In genomic region chr1:220806408-220806807, GRCh38 we compare ENCODE assay signal across 33 cellular contexts. TPM values are rescaled to one million over a fixed set of nuclear protein-coding genes. Genes with fewer than 3 reads are reported as not detected.
"Had no signal": no experiment of that assay in that cellular context is flagged by ENCODE, and none has a peak within 500 bp of the region (broad histone marks: within the 10 kb centered on the region; RNA-seq: fewer than 3 reads in every experiment).

No MANE protein-coding gene starts in this region.

- H3K4me3 Mint-ChIP-seq: activated CD4-positive, alpha-beta memory T cell treated with anti-CD3 and anti-CD28 coated beads, Interleukin-2, amount 10 ng/mL, durations not matched to agents 7 days and 5 days; activated CD4-positive, alpha-beta T cell treated with anti-CD3 and anti-CD28 coated beads for 36 hours; activated CD4-positive, alpha-beta T cell treated with anti-CD3 and anti-CD28 coated beads, Interleukin-2, amount 10 ng/mL, durations not matched to agents 7 days and 5 days; activated naive CD4-positive, alpha-beta T cell treated with anti-CD3 and anti-CD28 coated beads for 36 hours; activated naive CD4-positive, alpha-beta T cell treated with anti-CD3 and anti-CD28 coated beads, Interleukin-2, amount 50 U/mL, for 24 hours; activated naive CD8-positive, alpha-beta T cell treated with anti-CD3 and anti-CD28 coated beads for 36 hours; activated naive CD8-positive, alpha-beta T cell treated with anti-CD3 and anti-CD28 coated beads, Interleukin-2, amount 50 U/mL, for 24 hours; activated T-helper 1 cell treated with anti-CD3 and anti-CD28 coated beads, Interleukin-12 subunit alpha, Interleukin-12 subunit beta, Interleukin-2, Interleukin-4 antibody, amounts not matched to agents 30 ng/mL and 10 ng/mL and 1 ng/mL, durations not matched to agents 14 hours and 24 hours and 36 hours; dendritic cell treated with granulocyte-macrophage colony-stimulating factor and Interleukin-4, amounts not matched to agents 40 ng/mL and 50 ng/mL, for 4 days; endodermal cell; T-helper 17 cell; T-helper 2 cell treated with Interferon-gamma antibody and Interleukin-4, amounts not matched to agents 5 μg/mL and 100 μg/mL, for 36 hours had no signal

- H3K27me3 Mint-ChIP-seq: activated CD4-positive, alpha-beta T cell treated with anti-CD3 and anti-CD28 coated beads, Interleukin-2, amount 10 ng/mL, durations not matched to agents 7 days and 5 days; dendritic cell treated with granulocyte-macrophage colony-stimulating factor and Interleukin-4, amounts not matched to agents 40 ng/mL and 50 ng/mL, for 4 days had no signal

- H3K4me1 ChIP-seq: adrenal gland had no signal

- H3K4me1 Mint-ChIP-seq: activated naive CD8-positive, alpha-beta T cell treated with anti-CD3 and anti-CD28 coated beads, Interleukin-2, amount 50 U/mL, for 24 hours had no signal

- H3K27me3 ChIP-seq: adrenal gland, body of pancreas, dorsolateral prefrontal cortex had no signal

- DNase-seq: activated CD4-positive, alpha-beta memory T cell treated with anti-CD3 and anti-CD28 coated beads, Interleukin-2, amount 10 ng/mL, durations not matched to agents 7 days and 5 days; activated CD4-positive, alpha-beta T cell treated with anti-CD3 and anti-CD28 coated beads for 36 hours; activated CD4-positive, alpha-beta T cell treated with anti-CD3 and anti-CD28 coated beads, Interleukin-2, amount 10 ng/mL, durations not matched to agents 7 days and 5 days; activated CD4-positive, alpha-beta T cell treated with anti-CD3 and anti-CD28 coated beads, Interleukin-2, amount 50 U/mL, for 4 hours; activated CD4-positive, CD25-positive, alpha-beta regulatory T cell; activated CD4-positive, CD25-positive, alpha-beta regulatory T cell treated with anti-CD3 and anti-CD28 coated beads, Interleukin-2, amount 50 U/mL, for 72 hours; activated CD8-positive, alpha-beta memory T cell treated with anti-CD3 and anti-CD28 coated beads, Interleukin-2, amount 50 U/mL, for 4 hours; activated effector memory CD4-positive, alpha-beta T cell treated with anti-CD3 and anti-CD28 coated beads, Interleukin-2, amount 50 U/mL, for 16 hours; activated naive CD4-positive, alpha-beta T cell treated with anti-CD3 and anti-CD28 coated beads for 36 hours; activated naive CD8-positive, alpha-beta T cell treated with anti-CD3 and anti-CD28 coated beads for 36 hours; activated naive CD8-positive, alpha-beta T cell treated with anti-CD3 and anti-CD28 coated beads, Interleukin-2, amount 50 U/mL, for 24 hours; activated T-cell treated with anti-CD3 and anti-CD28 coated beads, Interleukin-2, amount 50 U/mL, for 1 hour; activated T-cell treated with anti-CD3 and anti-CD28 coated beads, Interleukin-2, amount 50 U/mL, for 48 hours; adrenal gland; amygdala; aorta; body of pancreas; caudate nucleus; cerebellar nuclear complex; dorsolateral prefrontal cortex; effector memory CD4-positive, alpha-beta T cell; endodermal cell; foreskin fibroblast; T-helper 1 cell; T-helper 17 cell; T1000 had no signal

- H3K9me3 Mint-ChIP-seq: activated CD4-positive, alpha-beta memory T cell treated with anti-CD3 and anti-CD28 coated beads, Interleukin-2, amount 10 ng/mL, durations not matched to agents 7 days and 5 days; activated CD4-positive, alpha-beta T cell treated with anti-CD3 and anti-CD28 coated beads, Interleukin-2, amount 10 ng/mL, durations not matched to agents 7 days and 5 days; activated naive CD4-positive, alpha-beta T cell treated with anti-CD3 and anti-CD28 coated beads for 36 hours; activated naive CD4-positive, alpha-beta T cell treated with anti-CD3 and anti-CD28 coated beads, Interleukin-2, amount 50 U/mL, for 24 hours; activated naive CD8-positive, alpha-beta T cell treated with anti-CD3 and anti-CD28 coated beads for 36 hours; activated naive CD8-positive, alpha-beta T cell treated with anti-CD3 and anti-CD28 coated beads, Interleukin-2, amount 50 U/mL, for 24 hours; activated T-helper 1 cell treated with anti-CD3 and anti-CD28 coated beads, Interleukin-12 subunit alpha, Interleukin-12 subunit beta, Interleukin-2, Interleukin-4 antibody, amounts not matched to agents 30 ng/mL and 10 ng/mL and 1 ng/mL, durations not matched to agents 14 hours and 24 hours and 36 hours; activated T-helper 2 cell treated with anti-CD3 and anti-CD28 coated beads, Interferon-gamma antibody, Interleukin-2, Interleukin-4, amounts not matched to agents 10 μg/mL and 5 μg/mL and 100 μg/mL, durations not matched to agents 14 hours and 24 hours and 36 hours; dendritic cell treated with granulocyte-macrophage colony-stimulating factor and Interleukin-4, amounts not matched to agents 40 ng/mL and 50 ng/mL, for 4 days; endodermal cell; T-helper 2 cell treated with Interferon-gamma antibody and Interleukin-4, amounts not matched to agents 5 μg/mL and 100 μg/mL, for 36 hours had no signal

- H3K4me3 ChIP-seq: adrenal gland, body of pancreas, coronary artery, dorsolateral prefrontal cortex had no signal

- H3K27ac Mint-ChIP-seq: activated CD4-positive, alpha-beta memory T cell treated with anti-CD3 and anti-CD28 coated beads, Interleukin-2, amount 10 ng/mL, durations not matched to agents 7 days and 5 days; activated CD4-positive, alpha-beta T cell treated with anti-CD3 and anti-CD28 coated beads for 36 hours; activated CD4-positive, alpha-beta T cell treated with anti-CD3 and anti-CD28 coated beads, Interleukin-2, amount 10 ng/mL, durations not matched to agents 7 days and 5 days; activated naive CD4-positive, alpha-beta T cell treated with anti-CD3 and anti-CD28 coated beads for 36 hours; activated naive CD4-positive, alpha-beta T cell treated with anti-CD3 and anti-CD28 coated beads, Interleukin-2, amount 50 U/mL, for 24 hours; activated naive CD8-positive, alpha-beta T cell treated with anti-CD3 and anti-CD28 coated beads for 36 hours; activated naive CD8-positive, alpha-beta T cell treated with anti-CD3 and anti-CD28 coated beads, Interleukin-2, amount 50 U/mL, for 24 hours; activated T-helper 1 cell treated with anti-CD3 and anti-CD28 coated beads, Interleukin-12 subunit alpha, Interleukin-12 subunit beta, Interleukin-2, Interleukin-4 antibody, amounts not matched to agents 30 ng/mL and 10 ng/mL and 1 ng/mL, durations not matched to agents 14 hours and 24 hours and 36 hours; activated T-helper 2 cell treated with anti-CD3 and anti-CD28 coated beads, Interferon-gamma antibody, Interleukin-2, Interleukin-4, amounts not matched to agents 10 μg/mL and 5 μg/mL and 100 μg/mL, durations not matched to agents 14 hours and 24 hours and 36 hours; dendritic cell treated with granulocyte-macrophage colony-stimulating factor and Interleukin-4, amounts not matched to agents 40 ng/mL and 50 ng/mL, for 4 days; endodermal cell; T-helper 17 cell; T-helper 2 cell treated with Interferon-gamma antibody and Interleukin-4, amounts not matched to agents 5 μg/mL and 100 μg/mL, for 36 hours had no signal

- H3K27ac ChIP-seq: adrenal gland, body of pancreas, coronary artery, dorsolateral prefrontal cortex had no signal

- H3K9me3 ChIP-seq: adrenal gland, body of pancreas had no signal

- ATAC-seq: activated CD4-positive, alpha-beta T cell treated with anti-CD3 and anti-CD28 coated beads for 36 hours; activated naive CD8-positive, alpha-beta T cell treated with anti-CD3 and anti-CD28 coated beads, Interleukin-2, amount 50 U/mL, for 24 hours; body of pancreas; esophagus mucosa; T-helper 17 cell had no signal

- H3K36me3 Mint-ChIP-seq: activated naive CD4-positive, alpha-beta T cell treated with anti-CD3 and anti-CD28 coated beads, Interleukin-2, amount 50 U/mL, for 24 hours; activated naive CD8-positive, alpha-beta T cell treated with anti-CD3 and anti-CD28 coated beads for 36 hours had no signal

RNA-seq across cellular contexts. Expression of gene MTARC1, which starts 19.7 kb away (rescaled TPM):
- total RNA-seq: activated CD4-positive, alpha-beta memory T cell treated with anti-CD3 and anti-CD28 coated beads, Interleukin-2, amount 10 ng/mL, durations not matched to agents 7 days and 5 days; activated CD4-positive, alpha-beta T cell treated with anti-CD3 and anti-CD28 coated beads for 36 hours; activated CD4-positive, alpha-beta T cell treated with anti-CD3 and anti-CD28 coated beads, Interleukin-2, amount 10 ng/mL, durations not matched to agents 7 days and 5 days; activated naive CD4-positive, alpha-beta T cell treated with anti-CD3 and anti-CD28 coated beads for 36 hours; activated T-helper 1 cell treated with anti-CD3 and anti-CD28 coated beads, Interleukin-12 subunit alpha, Interleukin-12 subunit beta, Interleukin-2, Interleukin-4 antibody, amounts not matched to agents 30 ng/mL and 10 ng/mL and 1 ng/mL, durations not matched to agents 14 hours and 24 hours and 36 hours; activated T-helper 2 cell treated with anti-CD3 and anti-CD28 coated beads, Interferon-gamma antibody, Interleukin-2, Interleukin-4, amounts not matched to agents 10 μg/mL and 5 μg/mL and 100 μg/mL, durations not matched to agents 14 hours and 24 hours and 36 hours had no signal

RNA-seq across cellular contexts. Expression of gene MTARC2, which starts 58.3 kb away (rescaled TPM):
- total RNA-seq: activated CD4-positive, alpha-beta memory T cell treated with anti-CD3 and anti-CD28 coated beads, Interleukin-2, amount 10 ng/mL, durations not matched to agents 7 days and 5 days; activated CD4-positive, alpha-beta T cell treated with anti-CD3 and anti-CD28 coated beads for 36 hours; activated CD4-positive, alpha-beta T cell treated with anti-CD3 and anti-CD28 coated beads, Interleukin-2, amount 10 ng/mL, durations not matched to agents 7 days and 5 days; activated naive CD4-positive, alpha-beta T cell treated with anti-CD3 and anti-CD28 coated beads for 36 hours; activated naive CD8-positive, alpha-beta T cell treated with anti-CD3 and anti-CD28 coated beads for 36 hours; activated T-helper 1 cell treated with anti-CD3 and anti-CD28 coated beads, Interleukin-12 subunit alpha, Interleukin-12 subunit beta, Interleukin-2, Interleukin-4 antibody, amounts not matched to agents 30 ng/mL and 10 ng/mL and 1 ng/mL, durations not matched to agents 14 hours and 24 hours and 36 hours; activated T-helper 2 cell treated with anti-CD3 and anti-CD28 coated beads, Interferon-gamma antibody, Interleukin-2, Interleukin-4, amounts not matched to agents 10 μg/mL and 5 μg/mL and 100 μg/mL, durations not matched to agents 14 hours and 24 hours and 36 hours had no signal
